ENCODE assay signal across 28 cellular contexts in genomic region chr20:44306927-44307326, GRCh38. TPM values are rescaled to one million over a fixed set of nuclear protein-coding genes. Genes with fewer than 3 reads are reported as not detected.
"Had no signal": no experiment of that assay in that cellular context is flagged by ENCODE, and none has a peak within 500 bp of the region (broad histone marks: within the 10 kb centered on the region; RNA-seq: fewer than 3 reads in every experiment).

No MANE protein-coding gene starts in this region.

- H3K27ac Mint-ChIP-seq: activated CD8-positive, alpha-beta memory T cell treated with anti-CD3 and anti-CD28 coated beads, Interleukin-2, amount 10 ng/mL, durations not matched to agents 7 days and 5 days; activated naive CD8-positive, alpha-beta T cell treated with anti-CD3 and anti-CD28 coated beads, Interleukin-2, amount 50 U/mL, for 24 hours; activated T-cell treated with anti-CD3 and anti-CD28 coated beads, Interleukin-2, amount 50 U/mL, for 24 hours; activated T-helper 1 cell treated with anti-CD3 and anti-CD28 coated beads, Interleukin-12 subunit alpha, Interleukin-12 subunit beta, Interleukin-2, Interleukin-4 antibody, amounts not matched to agents 30 ng/mL and 10 ng/mL and 1 ng/mL, durations not matched to agents 14 hours and 24 hours and 36 hours; brain; T-helper 1 cell treated with Interleukin-12 subunit alpha and Interleukin-12 subunit beta and Interleukin-4 antibody, amounts not matched to agents 30 μg/mL and 1 μg/mL, for 36 hours had no signal

- H3K9me3 Mint-ChIP-seq: activated naive CD4-positive, alpha-beta T cell treated with anti-CD3 and anti-CD28 coated beads, Interleukin-2, amount 50 U/mL, for 72 hours; activated naive CD8-positive, alpha-beta T cell treated with anti-CD3 and anti-CD28 coated beads, Interleukin-2, amount 50 U/mL, for 24 hours; activated T-cell treated with anti-CD3 and anti-CD28 coated beads, Interleukin-2, amount 50 U/mL, for 24 hours; activated T-helper 1 cell treated with anti-CD3 and anti-CD28 coated beads, Interleukin-12 subunit alpha, Interleukin-12 subunit beta, Interleukin-2, Interleukin-4 antibody, amounts not matched to agents 30 ng/mL and 10 ng/mL and 1 ng/mL, durations not matched to agents 14 hours and 24 hours and 36 hours; brain; T-helper 1 cell treated with Interleukin-12 subunit alpha and Interleukin-12 subunit beta and Interleukin-4 antibody, amounts not matched to agents 30 μg/mL and 1 μg/mL, for 36 hours had no signal

- H3K36me3 Mint-ChIP-seq: activated CD8-positive, alpha-beta memory T cell treated with anti-CD3 and anti-CD28 coated beads, Interleukin-2, amount 10 ng/mL, durations not matched to agents 7 days and 5 days had no signal

- DNase-seq: activated CD4-positive, alpha-beta T cell treated with anti-CD3 and anti-CD28 coated beads for 48 hours; activated CD4-positive, alpha-beta T cell treated with anti-CD3 and anti-CD28 coated beads, Interleukin-2, amount 50 U/mL, for 48 hours; activated CD8-positive, alpha-beta memory T cell treated with anti-CD3 and anti-CD28 coated beads, Interleukin-2, amount 10 ng/mL, durations not matched to agents 7 days and 5 days; activated effector memory CD4-positive, alpha-beta T cell treated with Interleukin-2 at 50 U/mL for 16 hours; activated naive CD4-positive, alpha-beta T cell; activated naive CD8-positive, alpha-beta T cell treated with anti-CD3 and anti-CD28 coated beads, Interleukin-2, amount 50 U/mL, for 24 hours; activated T-cell treated with anti-CD3 and anti-CD28 coated beads, Interleukin-2, amount 50 U/mL, for 24 hours; amygdala; caudate nucleus; MG63; NCI-H1105; NCI-H1436; NCI-H187; NCI-H2081; NCI-H510A treated with DMSO at 0.1 percent for 48 hours; NCI-H69; NK-92 treated with Interleukin-12 subunit alpha and Interleukin-12 subunit beta, amount 100 ng/mL, for 24 hours; OCI-M1; RPMI8226; SHP77 treated with DMSO at 0.1 percent for 48 hours had no signal

- H3K27me3 Mint-ChIP-seq: activated CD8-positive, alpha-beta memory T cell treated with anti-CD3 and anti-CD28 coated beads, Interleukin-2, amount 10 ng/mL, durations not matched to agents 7 days and 5 days; activated T-cell treated with anti-CD3 and anti-CD28 coated beads, Interleukin-2, amount 50 U/mL, for 24 hours had no signal

- H3K4me3 Mint-ChIP-seq: activated CD8-positive, alpha-beta memory T cell treated with anti-CD3 and anti-CD28 coated beads, Interleukin-2, amount 10 ng/mL, durations not matched to agents 7 days and 5 days; activated naive CD8-positive, alpha-beta T cell treated with anti-CD3 and anti-CD28 coated beads, Interleukin-2, amount 50 U/mL, for 24 hours; activated T-cell treated with anti-CD3 and anti-CD28 coated beads, Interleukin-2, amount 50 U/mL, for 24 hours; activated T-helper 1 cell treated with anti-CD3 and anti-CD28 coated beads, Interleukin-12 subunit alpha, Interleukin-12 subunit beta, Interleukin-2, Interleukin-4 antibody, amounts not matched to agents 30 ng/mL and 10 ng/mL and 1 ng/mL, durations not matched to agents 14 hours and 24 hours and 36 hours; T-helper 1 cell treated with Interleukin-12 subunit alpha and Interleukin-12 subunit beta and Interleukin-4 antibody, amounts not matched to agents 30 μg/mL and 1 μg/mL, for 36 hours had no signal

- H3K4me3 ChIP-seq: MG63 had no signal

- H3K9me3 ChIP-seq: MG63 had no signal

- H3K27me3 ChIP-seq: MG63 had no signal

- ATAC-seq: activated CD4-positive, CD25-positive, alpha-beta regulatory T cell treated with anti-CD3 and anti-CD28 coated beads, Interleukin-2, amount 50 U/mL, for 24 hours; activated CD8-positive, alpha-beta memory T cell treated with anti-CD3 and anti-CD28 coated beads, Interleukin-2, amount 10 ng/mL, durations not matched to agents 7 days and 5 days; activated naive CD4-positive, alpha-beta T cell treated with anti-CD3 and anti-CD28 coated beads, Interleukin-2, amount 50 U/mL, for 72 hours; activated naive CD8-positive, alpha-beta T cell treated with anti-CD3 and anti-CD28 coated beads, Interleukin-2, amount 50 U/mL, for 24 hours; Panc1 had no signal

RNA-seq across cellular contexts. Expression of gene R3HDML, which starts 29.9 kb away (rescaled TPM):
- total RNA-seq: activated CD8-positive, alpha-beta memory T cell treated with anti-CD3 and anti-CD28 coated beads, Interleukin-2, amount 10 ng/mL, durations not matched to agents 7 days and 5 days; activated naive CD4-positive, alpha-beta T cell treated with anti-CD3 and anti-CD28 coated beads, Interleukin-2, amount 50 U/mL, for 72 hours; activated T-helper 1 cell treated with anti-CD3 and anti-CD28 coated beads, Interleukin-12 subunit alpha, Interleukin-12 subunit beta, Interleukin-2, Interleukin-4 antibody, amounts not matched to agents 30 ng/mL and 10 ng/mL and 1 ng/mL, durations not matched to agents 14 hours and 24 hours and 36 hours; SK-MEL-5 had no signal

RNA-seq across cellular contexts. Expression of gene HNF4A, which starts 48.6 kb away (rescaled TPM):
- total RNA-seq: activated CD8-positive, alpha-beta memory T cell treated with anti-CD3 and anti-CD28 coated beads, Interleukin-2, amount 10 ng/mL, durations not matched to agents 7 days and 5 days; activated naive CD4-positive, alpha-beta T cell treated with anti-CD3 and anti-CD28 coated beads, Interleukin-2, amount 50 U/mL, for 72 hours; activated T-helper 1 cell treated with anti-CD3 and anti-CD28 coated beads, Interleukin-12 subunit alpha, Interleukin-12 subunit beta, Interleukin-2, Interleukin-4 antibody, amounts not matched to agents 30 ng/mL and 10 ng/mL and 1 ng/mL, durations not matched to agents 14 hours and 24 hours and 36 hours; astrocyte had no signal

RNA-seq across cellular contexts. Expression of gene GDAP1L1, which starts 59.8 kb away (rescaled TPM):
- total RNA-seq: activated CD8-positive, alpha-beta memory T cell treated with anti-CD3 and anti-CD28 coated beads, Interleukin-2, amount 10 ng/mL, durations not matched to agents 7 days and 5 days; activated naive CD4-positive, alpha-beta T cell treated with anti-CD3 and anti-CD28 coated beads, Interleukin-2, amount 50 U/mL, for 72 hours; SK-MEL-5 had no signal
